In genomic region chr15:57732526-57733331, GRCh38 we compare ENCODE assay signal across 8 cellular contexts. TPM values are rescaled to one million over a fixed set of nuclear protein-coding genes. Genes with fewer than 3 reads are reported as not detected.
DNase-seq lines count a peak whose midpoint lies in the region; ATAC-seq, FAIRE-seq and TF ChIP-seq lines count a peak whose summit lies in the region.

No MANE protein-coding gene starts in this region.

- BruUV-seq in GM12878 (replicated peaks; lab: Mats Ljungman, UMichigan): no TSS peak

- no peak overlapping the region for H3K27ac ChIP-seq in GM12878 (ENCODE audit: control insufficient read depth, insufficient read depth)

- H3K27me3 ChIP-seq in GM12878 (replicated peaks in 1 of 2; ENCODE audit: control insufficient read depth in 2 of 2, insufficient read depth in 2 of 2, low read length in 1 of 2): no peaks in the 10 kb centered on the region

- in situ Hi-C loops in GM12878 (cut with MboI): no loop called here

- peak; percentile 27 for DNase-seq in DMS53 treated with DMSO at 0.1 percent for 48 hours (lab: John Stamatoyannopoulos, UW; ENCODE audit: unreplicated experiment)
- DNase-seq in HT-29 (ENCODE audit: low spot score): peak; percentile 92
- no peak for DNase-seq in GM12878 (ENCODE audit: low read depth, low spot score)
- peak; percentile 47 to 48 for DNase-seq in stimulated activated CD4-positive, alpha-beta T cell treated with anti-CD3 and anti-CD28 coated beads, Interleukin-2, amount 100 ng/mL, for 48 hours
- DNase-seq in 8988T: no peak

- no peak overlapping the region for H2AFZ ChIP-seq in GM12878 (ENCODE audit: control insufficient read depth, low read depth, low read length)

- H3K4me1 ChIP-seq in GM12878 (ENCODE audit: control insufficient read depth, insufficient read depth, low read length): no peaks in the 10 kb centered on the region

- TF ChIP-seq RAD21 in GM12878 (IDR thresholded peaks at IDR 0.05; ENCODE audit: insufficient read depth, low read depth, low read length): peak; percentile 39; the same call in 1 of the 2 replicates

- WGBS in GM12878 (ENCODE audit: insufficient coverage, insufficient replicate concordance, low lambda C conversion rate, missing lambda C conversion rate): 24% methylated on average over 12 of the region's 12 CpGs

- TF ChIP-seq POLR2A in GM12878 (IDR thresholded peaks at IDR 0.05; ENCODE audit: low read depth, low read length): no peak

- H3K9ac ChIP-seq in GM12878 (ENCODE audit: control insufficient read depth, insufficient read depth, low read length): no peak overlapping the region

- SMC1A ChIA-PET in GM12878 (lab: Charles Lee; ENCODE audit: uncharacterized antibody, unreplicated experiment): interaction anchor here (1.0 to 5.4 kb wide), 5 partner anchors 12 to 338 kb away, joined by 3 to 27 read pairs (median 3); no protein-coding TSS in a partner anchor

- H3K4me2 ChIP-seq in GM12878 (ENCODE audit: control insufficient read depth, insufficient read depth): no peak overlapping the region

- H3K79me2 ChIP-seq in GM12878 (ENCODE audit: control insufficient read depth, insufficient read depth, low read length): no peaks in the 10 kb centered on the region

- no peaks in the 10 kb centered on the region for H3K36me3 ChIP-seq in GM12878 (ENCODE audit: control insufficient read depth in 2 of 2, insufficient read depth in 2 of 2, low read length in 1 of 2)

- RAD21 ChIA-PET in GM12878 (lab: Charles Lee; ENCODE audit: unreplicated experiment): interaction anchor here (1.1 to 1.9 kb wide), 2 partner anchors 128 to 338 kb away, joined by 3 to 6 read pairs; no protein-coding TSS in a partner anchor

- FAIRE-seq in GM12878 (lab: Jason Lieb, UNC) (no peak), islet of Langerhans (lab: Jason Lieb, UNC) (peak; percentile 38)

- intact Hi-C loops in GM12878 (cut with micrococcal nuclease; ENCODE audit: unreplicated experiment): loop anchor here (5.0 to 10.0 kb wide), 2 partner anchors 130 to 168 kb away; no protein-coding TSS in a partner anchor

- no peaks in the 10 kb centered on the region for H4K20me1 ChIP-seq in GM12878 (ENCODE audit: control insufficient read depth, insufficient read depth)

- peak; percentile 67 to 95 (median 85) for TF ChIP-seq CTCF in GM12878 (IDR thresholded peaks at IDR 0.05 in 2 of 3, conservative IDR thresholded peaks at IDR 0.05 in 1 of 3; ENCODE audit: control insufficient read depth in 2 of 3, extremely low read depth in 1 of 3, insufficient read depth in 1 of 3, low read depth in 3 of 3, low read length in 3 of 3)

- no peak overlapping the region for H3K4me3 ChIP-seq in GM12878

- POLR2A ChIA-PET in GM12878 (lab: Charles Lee): no interaction called here

- ATAC-seq in SK-N-SH treated with all-trans-retinoic acid at 6 μM for 48 hours (peak; percentile 91), GM12878 (peak; percentile 82), GM21576 (IDR thresholded peaks at IDR 0.05; ENCODE audit: unreplicated experiment) (no peak)

- TF ChIP-seq EP300 in GM12878 (IDR thresholded peaks at IDR 0.05; ENCODE audit: borderline replicate concordance in 1 of 2, control insufficient read depth in 1 of 2, low read depth in 2 of 2, low read length in 2 of 2): no peak

- no peaks in the 10 kb centered on the region for H3K9me3 ChIP-seq in GM12878 (replicated peaks; ENCODE audit: control insufficient read depth, insufficient read depth, low read length)

- CTCF ChIA-PET in GM12878 (lab: Yijun Ruan, JAX): interaction anchor here (0.7 to 7.3 kb wide), 22 partner anchors 7 to 451 kb away, joined by 3 to 74 read pairs (median 4); partner anchors contain the start of gene POLR2M

TF ChIP-seq in SK-N-SH treated with all-trans-retinoic acid at 6 μM for 48 hours, 23 proteins besides CTCF, POLR2A, EP300 and RAD21 (continues in another document):
- no peak for TF ChIP-seq POU6F1 (CRISPR knock-in tag; IDR thresholded peaks at IDR 0.05; ENCODE audit: borderline replicate concordance, low read depth)

TF ChIP-seq in GM12878, 131 proteins besides CTCF, POLR2A, EP300 and RAD21:
- TF ChIP-seq SMC3 (IDR thresholded peaks at IDR 0.05; ENCODE audit: borderline replicate concordance, low read length) (peak; percentile 37; the same call in 1 of the 2 replicates), FOXM1 (IDR thresholded peaks at IDR 0.05; ENCODE audit: low read depth, low read length) (no peak)

RNA-seq across cellular contexts. Expression of gene POLR2M, which starts 26.2 kb away (rescaled TPM):
- total RNA-seq in HT-29 (2014; rRNA removed; shearing (Covaris generic)): 556 and 597 TPM in 2 replicates
- total RNA-seq in GM12878 (2013; cell fraction: nucleolus; rRNA removed): 36.1 and 39.7 TPM in 2 replicates
- total RNA-seq in GM12878 (2014; rRNA removed) (170 and 179 TPM in 2 replicates), GM12878 (2014; rRNA removed; fragmentation: Illumina TruSeq; extraction: Trizol) (20.5 and 22.2 TPM in 2 replicates), GM12878 (2021) (42.1 and 47.8 TPM in 2 replicates)
- polyA plus RNA-seq in GM12878 (2011; ENCODE audit: low read depth): 11.7 TPM
- polyA plus RNA-seq in GM12878 (2011; rRNA removed) (62.1 and 75.6 TPM in 2 replicates), GM12878 (2014; fragmentation: Illumina TruSeq; extraction: Trizol) (25.3 and 33.0 TPM in 2 replicates), GM12878 (2014; fragmentation: Nextera tagmentation; extraction: Ambion mirVana) (1 to 10 TPM; 5.8 to 8.3 TPM), GM12878 (2014; rRNA removed) (255 and 364 TPM in 2 replicates), GM12878 (2016; fragmentation: Nextera tagmentation; extraction: Ambion mirVana) (10 to 100 TPM; 18.4 to 21.3 TPM)
- polyA plus RNA-seq in GM12878 (2011; cell fraction: cytosol; rRNA removed): 48.3 and 158 TPM in 2 replicates
- polyA plus RNA-seq in GM12878 (2011; cell fraction: nucleus; rRNA removed): 50.4 and 95.9 TPM in 2 replicates
- polyA plus RNA-seq in GM12878 (2012): 42.5 and 66.3 TPM in 2 replicates
- polyA minus RNA-seq in GM12878 (2011; rRNA and poly(A)+ RNA removed): 51.4 and 60.8 TPM in 2 replicates
- polyA minus RNA-seq in GM12878 (2011; cell fraction: cytosol; rRNA and poly(A)+ RNA removed): 35.9 and 44.4 TPM in 2 replicates
- 18.6 and 32.8 TPM in 2 replicates for polyA minus RNA-seq in GM12878 (2011; cell fraction: nucleus; rRNA and poly(A)+ RNA removed)

Comparison
In these comparisons a context has a peak if more than half of its experiments do, and no peak if none do; other contexts are left out.
1. DNase-seq: peak in DMS53 treated with DMSO at 0.1 percent for 48 hours (single experiment), HT-29 (single experiment) and stimulated activated CD4-positive, alpha-beta T cell treated with anti-CD3 and anti-CD28 coated beads, Interleukin-2, amount 100 ng/mL, for 48 hours (2 of 2); none in GM12878 (single experiment) and 8988T (single experiment).